Comparison of ENCODE assay signal across 1 cellular context in the genomic region with DNA sequence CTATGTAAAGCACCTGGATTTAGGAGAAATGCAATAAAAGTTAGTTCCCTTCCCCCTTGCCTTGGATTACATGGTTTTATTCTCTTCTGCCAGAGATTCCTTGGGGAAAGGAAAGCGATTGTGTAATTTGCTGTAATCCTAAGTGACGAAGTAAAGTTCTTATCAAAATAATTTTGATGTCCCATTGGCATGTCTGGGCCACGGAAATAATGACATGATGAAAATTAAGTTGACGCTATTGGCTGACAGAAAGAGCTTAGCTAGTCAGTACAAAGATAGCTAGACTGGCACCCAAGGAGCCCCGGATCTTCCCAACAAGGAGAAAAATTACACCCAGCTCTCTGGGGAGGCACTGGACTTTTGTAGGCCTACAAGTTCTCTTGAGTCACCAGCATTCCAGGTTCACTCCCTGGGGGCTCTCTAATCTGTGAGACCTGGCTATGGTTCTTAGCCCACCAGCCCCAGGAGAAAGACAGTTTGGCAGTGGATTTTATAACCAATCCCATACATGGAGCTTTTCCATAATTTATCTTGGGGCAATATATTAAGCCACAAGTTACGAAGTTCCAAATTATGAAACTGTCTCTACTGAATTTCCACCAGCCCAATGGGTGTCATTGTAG.
TF ChIP-seq lines count a peak whose summit lies in the region.

No MANE protein-coding gene starts in this region.

TF ChIP-seq in HepG2, 621 proteins besides CTCF, POLR2A, EP300 and RAD21 (continued from another document and continues in another):
- TF ChIP-seq, protein P1, sequence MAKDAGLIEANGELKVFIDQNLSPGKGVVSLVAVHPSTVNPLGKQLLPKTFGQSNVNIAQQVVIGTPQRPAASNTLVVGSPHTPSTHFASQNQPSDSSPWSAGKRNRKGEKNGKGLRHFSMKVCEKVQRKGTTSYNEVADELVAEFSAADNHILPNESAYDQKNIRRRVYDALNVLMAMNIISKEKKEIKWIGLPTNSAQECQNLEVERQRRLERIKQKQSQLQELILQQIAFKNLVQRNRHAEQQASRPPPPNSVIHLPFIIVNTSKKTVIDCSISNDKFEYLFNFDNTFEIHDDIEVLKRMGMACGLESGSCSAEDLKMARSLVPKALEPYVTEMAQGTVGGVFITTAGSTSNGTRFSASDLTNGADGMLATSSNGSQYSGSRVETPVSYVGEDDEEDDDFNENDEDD (CRISPR knock-in tag; IDR thresholded peaks at IDR 0.05; ENCODE audit: borderline replicate concordance): no peak
- no peak for TF ChIP-seq ZNF431 (CRISPR knock-in tag; IDR thresholded peaks at IDR 0.05; ENCODE audit: borderline replicate concordance, low read depth)
- TF ChIP-seq MAZ (IDR thresholded peaks at IDR 0.05; ENCODE audit: borderline replicate concordance, low read depth, low read length): no peak
- 0 out of 2 replicates have a peak, but pooled peaks have one; percentile 6 for TF ChIP-seq MAZ (CRISPR knock-in tag; IDR thresholded peaks at IDR 0.05; ENCODE audit: low read depth)
- no peak for TF ChIP-seq HNF4G (IDR thresholded peaks at IDR 0.05; ENCODE audit: borderline replicate concordance, low read depth, low read length)
- TF ChIP-seq HNF4G (CRISPR knock-in tag; IDR thresholded peaks at IDR 0.05; ENCODE audit: borderline replicate concordance, low read depth): no peak
- TF ChIP-seq ZSCAN30 (CRISPR knock-in tag; IDR thresholded peaks at IDR 0.05): 0 out of 2 replicates have a peak, but pooled peaks have one; percentile 12
- no peak for TF ChIP-seq ZNF232 (CRISPR knock-in tag; IDR thresholded peaks at IDR 0.05; ENCODE audit: borderline replicate concordance)
- TF ChIP-seq ZNF564 (CRISPR knock-in tag; IDR thresholded peaks at IDR 0.05): 0 out of 2 replicates have a peak, but pooled peaks have one; percentile 20
- TF ChIP-seq GTF3A (CRISPR knock-in tag; conservative IDR thresholded peaks at IDR 0.05): no peak
- TF ChIP-seq, protein P2, sequence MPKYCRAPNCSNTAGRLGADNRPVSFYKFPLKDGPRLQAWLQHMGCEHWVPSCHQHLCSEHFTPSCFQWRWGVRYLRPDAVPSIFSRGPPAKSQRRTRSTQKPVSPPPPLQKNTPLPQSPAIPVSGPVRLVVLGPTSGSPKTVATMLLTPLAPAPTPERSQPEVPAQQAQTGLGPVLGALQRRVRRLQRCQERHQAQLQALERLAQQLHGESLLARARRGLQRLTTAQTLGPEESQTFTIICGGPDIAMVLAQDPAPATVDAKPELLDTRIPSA (CRISPR knock-in tag; IDR thresholded peaks at IDR 0.05; ENCODE audit: borderline replicate concordance): no peak
- no peak for TF ChIP-seq KDM5B (CRISPR knock-in tag; IDR thresholded peaks at IDR 0.05; ENCODE audit: borderline replicate concordance)
- 0 out of 2 replicates have a peak, but pooled peaks have one; percentile 14 for TF ChIP-seq SNAI1 (CRISPR knock-in tag; IDR thresholded peaks at IDR 0.05; ENCODE audit: borderline replicate concordance)
- no peak for TF ChIP-seq NBN (conservative IDR thresholded peaks at IDR 0.05)
- no peak for TF ChIP-seq HES4 (CRISPR knock-in tag; IDR thresholded peaks at IDR 0.05; ENCODE audit: borderline replicate concordance)
- TF ChIP-seq ZNF792 (CRISPR knock-in tag; IDR thresholded peaks at IDR 0.05): no peak
- TF ChIP-seq, protein P3, sequence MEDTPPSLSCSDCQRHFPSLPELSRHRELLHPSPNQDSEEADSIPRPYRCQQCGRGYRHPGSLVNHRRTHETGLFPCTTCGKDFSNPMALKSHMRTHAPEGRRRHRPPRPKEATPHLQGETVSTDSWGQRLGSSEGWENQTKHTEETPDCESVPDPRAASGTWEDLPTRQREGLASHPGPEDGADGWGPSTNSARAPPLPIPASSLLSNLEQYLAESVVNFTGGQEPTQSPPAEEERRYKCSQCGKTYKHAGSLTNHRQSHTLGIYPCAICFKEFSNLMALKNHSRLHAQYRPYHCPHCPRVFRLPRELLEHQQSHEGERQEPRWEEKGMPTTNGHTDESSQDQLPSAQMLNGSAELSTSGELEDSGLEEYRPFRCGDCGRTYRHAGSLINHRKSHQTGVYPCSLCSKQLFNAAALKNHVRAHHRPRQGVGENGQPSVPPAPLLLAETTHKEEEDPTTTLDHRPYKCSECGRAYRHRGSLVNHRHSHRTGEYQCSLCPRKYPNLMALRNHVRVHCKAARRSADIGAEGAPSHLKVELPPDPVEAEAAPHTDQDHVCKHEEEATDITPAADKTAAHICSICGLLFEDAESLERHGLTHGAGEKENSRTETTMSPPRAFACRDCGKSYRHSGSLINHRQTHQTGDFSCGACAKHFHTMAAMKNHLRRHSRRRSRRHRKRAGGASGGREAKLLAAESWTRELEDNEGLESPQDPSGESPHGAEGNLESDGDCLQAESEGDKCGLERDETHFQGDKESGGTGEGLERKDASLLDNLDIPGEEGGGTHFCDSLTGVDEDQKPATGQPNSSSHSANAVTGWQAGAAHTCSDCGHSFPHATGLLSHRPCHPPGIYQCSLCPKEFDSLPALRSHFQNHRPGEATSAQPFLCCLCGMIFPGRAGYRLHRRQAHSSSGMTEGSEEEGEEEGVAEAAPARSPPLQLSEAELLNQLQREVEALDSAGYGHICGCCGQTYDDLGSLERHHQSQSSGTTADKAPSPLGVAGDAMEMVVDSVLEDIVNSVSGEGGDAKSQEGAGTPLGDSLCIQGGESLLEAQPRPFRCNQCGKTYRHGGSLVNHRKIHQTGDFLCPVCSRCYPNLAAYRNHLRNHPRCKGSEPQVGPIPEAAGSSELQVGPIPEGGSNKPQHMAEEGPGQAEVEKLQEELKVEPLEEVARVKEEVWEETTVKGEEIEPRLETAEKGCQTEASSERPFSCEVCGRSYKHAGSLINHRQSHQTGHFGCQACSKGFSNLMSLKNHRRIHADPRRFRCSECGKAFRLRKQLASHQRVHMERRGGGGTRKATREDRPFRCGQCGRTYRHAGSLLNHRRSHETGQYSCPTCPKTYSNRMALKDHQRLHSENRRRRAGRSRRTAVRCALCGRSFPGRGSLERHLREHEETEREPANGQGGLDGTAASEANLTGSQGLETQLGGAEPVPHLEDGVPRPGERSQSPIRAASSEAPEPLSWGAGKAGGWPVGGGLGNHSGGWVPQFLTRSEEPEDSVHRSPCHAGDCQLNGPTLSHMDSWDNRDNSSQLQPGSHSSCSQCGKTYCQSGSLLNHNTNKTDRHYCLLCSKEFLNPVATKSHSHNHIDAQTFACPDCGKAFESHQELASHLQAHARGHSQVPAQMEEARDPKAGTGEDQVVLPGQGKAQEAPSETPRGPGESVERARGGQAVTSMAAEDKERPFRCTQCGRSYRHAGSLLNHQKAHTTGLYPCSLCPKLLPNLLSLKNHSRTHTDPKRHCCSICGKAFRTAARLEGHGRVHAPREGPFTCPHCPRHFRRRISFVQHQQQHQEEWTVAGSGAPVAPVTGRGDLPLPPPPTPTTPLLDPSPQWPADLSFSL (CRISPR knock-in tag; IDR thresholded peaks at IDR 0.05): no peak
- TF ChIP-seq, protein P4, sequence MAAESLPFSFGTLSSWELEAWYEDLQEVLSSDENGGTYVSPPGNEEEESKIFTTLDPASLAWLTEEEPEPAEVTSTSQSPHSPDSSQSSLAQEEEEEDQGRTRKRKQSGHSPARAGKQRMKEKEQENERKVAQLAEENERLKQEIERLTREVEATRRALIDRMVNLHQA (CRISPR knock-in tag; IDR thresholded peaks at IDR 0.05): no peak
- TF ChIP-seq, protein P5, sequence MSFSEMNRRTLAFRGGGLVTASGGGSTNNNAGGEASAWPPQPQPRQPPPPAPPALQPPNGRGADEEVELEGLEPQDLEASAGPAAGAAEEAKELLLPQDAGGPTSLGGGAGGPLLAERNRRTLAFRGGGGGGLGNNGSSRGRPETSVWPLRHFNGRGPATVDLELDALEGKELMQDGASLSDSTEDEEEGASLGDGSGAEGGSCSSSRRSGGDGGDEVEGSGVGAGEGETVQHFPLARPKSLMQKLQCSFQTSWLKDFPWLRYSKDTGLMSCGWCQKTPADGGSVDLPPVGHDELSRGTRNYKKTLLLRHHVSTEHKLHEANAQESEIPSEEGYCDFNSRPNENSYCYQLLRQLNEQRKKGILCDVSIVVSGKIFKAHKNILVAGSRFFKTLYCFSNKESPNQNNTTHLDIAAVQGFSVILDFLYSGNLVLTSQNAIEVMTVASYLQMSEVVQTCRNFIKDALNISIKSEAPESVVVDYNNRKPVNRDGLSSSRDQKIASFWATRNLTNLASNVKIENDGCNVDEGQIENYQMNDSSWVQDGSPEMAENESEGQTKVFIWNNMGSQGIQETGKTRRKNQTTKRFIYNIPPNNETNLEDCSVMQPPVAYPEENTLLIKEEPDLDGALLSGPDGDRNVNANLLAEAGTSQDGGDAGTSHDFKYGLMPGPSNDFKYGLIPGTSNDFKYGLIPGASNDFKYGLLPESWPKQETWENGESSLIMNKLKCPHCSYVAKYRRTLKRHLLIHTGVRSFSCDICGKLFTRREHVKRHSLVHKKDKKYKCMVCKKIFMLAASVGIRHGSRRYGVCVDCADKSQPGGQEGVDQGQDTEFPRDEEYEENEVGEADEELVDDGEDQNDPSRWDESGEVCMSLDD (CRISPR knock-in tag; IDR thresholded peaks at IDR 0.05; ENCODE audit: borderline replicate concordance): no peak
- TF ChIP-seq ZNF672 (CRISPR knock-in tag; IDR thresholded peaks at IDR 0.05): no peak
- no peak for TF ChIP-seq ZNF550 (CRISPR knock-in tag; IDR thresholded peaks at IDR 0.05; ENCODE audit: borderline replicate concordance)
- TF ChIP-seq, protein P6, sequence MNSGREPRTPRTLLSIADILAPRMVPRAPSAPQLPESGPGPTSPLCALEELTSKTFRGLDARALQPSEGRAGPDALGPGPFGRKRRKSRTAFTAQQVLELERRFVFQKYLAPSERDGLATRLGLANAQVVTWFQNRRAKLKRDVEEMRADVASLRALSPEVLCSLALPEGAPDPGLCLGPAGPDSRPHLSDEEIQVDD (CRISPR knock-in tag; IDR thresholded peaks at IDR 0.05; ENCODE audit: borderline replicate concordance): no peak
- no peak for TF ChIP-seq KDM6A (CRISPR knock-in tag; IDR thresholded peaks at IDR 0.05; ENCODE audit: low read depth)
- TF ChIP-seq SAP130 (CRISPR knock-in tag; IDR thresholded peaks at IDR 0.05; ENCODE audit: low read depth): no peak
- no peak; the same call in 1 of the 2 replicates for TF ChIP-seq IRX3 (CRISPR knock-in tag; IDR thresholded peaks at IDR 0.05; ENCODE audit: borderline replicate concordance, low read depth)
- TF ChIP-seq, protein P7, sequence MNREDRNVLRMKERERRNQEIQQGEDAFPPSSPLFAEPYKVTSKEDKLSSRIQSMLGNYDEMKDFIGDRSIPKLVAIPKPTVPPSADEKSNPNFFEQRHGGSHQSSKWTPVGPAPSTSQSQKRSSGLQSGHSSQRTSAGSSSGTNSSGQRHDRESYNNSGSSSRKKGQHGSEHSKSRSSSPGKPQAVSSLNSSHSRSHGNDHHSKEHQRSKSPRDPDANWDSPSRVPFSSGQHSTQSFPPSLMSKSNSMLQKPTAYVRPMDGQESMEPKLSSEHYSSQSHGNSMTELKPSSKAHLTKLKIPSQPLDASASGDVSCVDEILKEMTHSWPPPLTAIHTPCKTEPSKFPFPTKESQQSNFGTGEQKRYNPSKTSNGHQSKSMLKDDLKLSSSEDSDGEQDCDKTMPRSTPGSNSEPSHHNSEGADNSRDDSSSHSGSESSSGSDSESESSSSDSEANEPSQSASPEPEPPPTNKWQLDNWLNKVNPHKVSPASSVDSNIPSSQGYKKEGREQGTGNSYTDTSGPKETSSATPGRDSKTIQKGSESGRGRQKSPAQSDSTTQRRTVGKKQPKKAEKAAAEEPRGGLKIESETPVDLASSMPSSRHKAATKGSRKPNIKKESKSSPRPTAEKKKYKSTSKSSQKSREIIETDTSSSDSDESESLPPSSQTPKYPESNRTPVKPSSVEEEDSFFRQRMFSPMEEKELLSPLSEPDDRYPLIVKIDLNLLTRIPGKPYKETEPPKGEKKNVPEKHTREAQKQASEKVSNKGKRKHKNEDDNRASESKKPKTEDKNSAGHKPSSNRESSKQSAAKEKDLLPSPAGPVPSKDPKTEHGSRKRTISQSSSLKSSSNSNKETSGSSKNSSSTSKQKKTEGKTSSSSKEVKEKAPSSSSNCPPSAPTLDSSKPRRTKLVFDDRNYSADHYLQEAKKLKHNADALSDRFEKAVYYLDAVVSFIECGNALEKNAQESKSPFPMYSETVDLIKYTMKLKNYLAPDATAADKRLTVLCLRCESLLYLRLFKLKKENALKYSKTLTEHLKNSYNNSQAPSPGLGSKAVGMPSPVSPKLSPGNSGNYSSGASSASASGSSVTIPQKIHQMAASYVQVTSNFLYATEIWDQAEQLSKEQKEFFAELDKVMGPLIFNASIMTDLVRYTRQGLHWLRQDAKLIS (CRISPR knock-in tag; IDR thresholded peaks at IDR 0.05): 0 out of 2 replicates have a peak, but pooled peaks have one; percentile 10
- no peak for TF ChIP-seq ZNF772 (CRISPR knock-in tag; IDR thresholded peaks at IDR 0.05)
- TF ChIP-seq, protein P8, sequence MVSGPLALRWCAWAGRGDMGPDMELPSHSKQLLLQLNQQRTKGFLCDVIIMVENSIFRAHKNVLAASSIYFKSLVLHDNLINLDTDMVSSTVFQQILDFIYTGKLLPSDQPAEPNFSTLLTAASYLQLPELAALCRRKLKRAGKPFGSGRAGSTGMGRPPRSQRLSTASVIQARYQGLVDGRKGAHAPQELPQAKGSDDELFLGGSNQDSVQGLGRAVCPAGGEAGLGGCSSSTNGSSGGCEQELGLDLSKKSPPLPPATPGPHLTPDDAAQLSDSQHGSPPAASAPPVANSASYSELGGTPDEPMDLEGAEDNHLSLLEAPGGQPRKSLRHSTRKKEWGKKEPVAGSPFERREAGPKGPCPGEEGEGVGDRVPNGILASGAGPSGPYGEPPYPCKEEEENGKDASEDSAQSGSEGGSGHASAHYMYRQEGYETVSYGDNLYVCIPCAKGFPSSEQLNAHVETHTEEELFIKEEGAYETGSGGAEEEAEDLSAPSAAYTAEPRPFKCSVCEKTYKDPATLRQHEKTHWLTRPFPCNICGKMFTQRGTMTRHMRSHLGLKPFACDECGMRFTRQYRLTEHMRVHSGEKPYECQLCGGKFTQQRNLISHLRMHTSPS (CRISPR knock-in tag; IDR thresholded peaks at IDR 0.05; ENCODE audit: low read depth): no peak
- TF ChIP-seq, protein P9, sequence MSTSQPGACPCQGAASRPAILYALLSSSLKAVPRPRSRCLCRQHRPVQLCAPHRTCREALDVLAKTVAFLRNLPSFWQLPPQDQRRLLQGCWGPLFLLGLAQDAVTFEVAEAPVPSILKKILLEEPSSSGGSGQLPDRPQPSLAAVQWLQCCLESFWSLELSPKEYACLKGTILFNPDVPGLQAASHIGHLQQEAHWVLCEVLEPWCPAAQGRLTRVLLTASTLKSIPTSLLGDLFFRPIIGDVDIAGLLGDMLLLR (CRISPR knock-in tag; IDR thresholded peaks at IDR 0.05): no peak
- TF ChIP-seq TBX2 (CRISPR knock-in tag; IDR thresholded peaks at IDR 0.05; ENCODE audit: borderline replicate concordance): no peak
